In genomic region chr1:24735156-24735618, GRCh38 we compare ENCODE assay signal across 13 cellular contexts. TPM values are rescaled to one million over a fixed set of nuclear protein-coding genes. Genes with fewer than 3 reads are reported as not detected.
DNase-seq lines count a peak whose midpoint lies in the region; ATAC-seq and TF ChIP-seq lines count a peak whose summit lies in the region.
"Had no signal": no experiment of that assay in that cellular context is flagged by ENCODE, and none has a peak within 500 bp of the region (broad histone marks: within the 10 kb centered on the region; RNA-seq: fewer than 3 reads in every experiment).

No MANE protein-coding gene starts in this region.

- TF ChIP-seq EP300 in tibial nerve (IDR thresholded peaks at IDR 0.05) = no peak

- no peak for TF ChIP-seq POLR2A in tibial nerve (IDR thresholded peaks at IDR 0.05)

- no peak overlapping the region for H4K8ac ChIP-seq in mesendoderm (ENCODE audit: low read depth, low read length)

- H3K56ac ChIP-seq in mesendoderm (ENCODE audit: low read length) = peak overlapping the region; percentile 83

- H3K36me3 ChIP-seq in mesendoderm (ENCODE audit: control insufficient read depth, insufficient read depth, low read length) = no peaks in the 10 kb centered on the region
- no peaks in the 10 kb centered on the region for H3K36me3 ChIP-seq in tibial nerve

- peaks cover 2% of the 10 kb centered on the region for H3K36me3 Mint-ChIP-seq in IgD-negative memory B cell
- H3K36me3 Mint-ChIP-seq in activated CD4-positive, alpha-beta T cell treated with anti-CD3 and anti-CD28 coated beads, Interleukin-2, amount 10 ng/mL, durations not matched to agents 7 days and 5 days (ENCODE audit: low read depth) = no peaks in the 10 kb centered on the region

- H3K27ac ChIP-seq in caudate nucleus (ENCODE audit: low read depth, low read length) = peak overlapping the region; percentile 77
- H3K27ac ChIP-seq in mesendoderm (ENCODE audit: low read depth, low read length) = peak overlapping the region; percentile 8
- peak overlapping the region; percentile 34 to 82 (median 68) for H3K27ac ChIP-seq in tibial nerve

- H3K4me1 Mint-ChIP-seq in IgD-negative memory B cell = peaks cover 21 to 29% (median 22%) of the 10 kb centered on the region in 3 donors
- H3K4me1 Mint-ChIP-seq in activated CD4-positive, alpha-beta T cell treated with anti-CD3 and anti-CD28 coated beads, Interleukin-2, amount 10 ng/mL, durations not matched to agents 7 days and 5 days = peaks cover 8% of the 10 kb centered on the region
- H3K4me1 Mint-ChIP-seq: central memory CD8-positive, alpha-beta T cell had no signal

- no peaks in the 10 kb centered on the region for H3K9me3 Mint-ChIP-seq in IgD-negative memory B cell
- H3K9me3 Mint-ChIP-seq in activated CD4-positive, alpha-beta T cell treated with anti-CD3 and anti-CD28 coated beads, Interleukin-2, amount 10 ng/mL, durations not matched to agents 7 days and 5 days = no peaks in the 10 kb centered on the region
- H3K9me3 Mint-ChIP-seq: activated T-cell treated with anti-CD3 and anti-CD28 coated beads, Interleukin-2, amount 50 U/mL, for 24 hours; central memory CD8-positive, alpha-beta T cell; stimulated activated naive CD8-positive, alpha-beta T cell treated with anti-CD3 and anti-CD28 coated beads, Interleukin-15, Interleukin-2, amounts not matched to agents 100 ng/mL and 50 ng/mL, for 24 hours had no signal

- WGBS in mesendoderm (ENCODE audit: extremely low coverage, insufficient coverage, low lambda C conversion rate) = no CpG with 5 or more reads among the region's 8 CpGs
- 52 to 62% methylated on average over 8 of the region's 8 CpGs for WGBS in tibial nerve, 2 donors

- no peaks in the 10 kb centered on the region for H3K79me1 ChIP-seq in mesendoderm (ENCODE audit: low read length)

- H3K4ac ChIP-seq in mesendoderm (ENCODE audit: low read depth, low read length) = peak overlapping the region; percentile 89

- no peak for DNase-seq in caudate nucleus (lab: John Stamatoyannopoulos, UW)
- peak; percentile 38 for DNase-seq in mesendoderm
- no peak for DNase-seq in tibial nerve (ENCODE audit: low spot score in 2 of 2)
- DNase-seq in activated CD4-positive, alpha-beta T cell treated with anti-CD3 and anti-CD28 coated beads, Interleukin-2, amount 10 ng/mL, durations not matched to agents 7 days and 5 days = no peak
- no peak for DNase-seq in stimulated activated CD4-positive, alpha-beta T cell treated with anti-CD3 and anti-CD28 coated beads, Interleukin-15, amount 100 ng/mL, for 24 hours
- no peak for DNase-seq in NCI-H1105 treated with DMSO at 0.1 percent for 48 hours (lab: John Stamatoyannopoulos, UW)
- DNase-seq: activated T-cell treated with anti-CD3 and anti-CD28 coated beads, Interleukin-2, amount 50 U/mL, for 24 hours; foreskin melanocyte; NCI-H1930 had no signal

- H3K9me3 ChIP-seq in tibial nerve = no peaks in the 10 kb centered on the region

- peak overlapping the region in 1 of 4 donors; percentile 9 for H3K4me3 Mint-ChIP-seq in IgD-negative memory B cell
- no peak overlapping the region for H3K4me3 Mint-ChIP-seq in activated CD4-positive, alpha-beta T cell treated with anti-CD3 and anti-CD28 coated beads, Interleukin-2, amount 10 ng/mL, durations not matched to agents 7 days and 5 days
- H3K4me3 Mint-ChIP-seq: activated T-cell treated with anti-CD3 and anti-CD28 coated beads, Interleukin-2, amount 50 U/mL, for 24 hours; central memory CD8-positive, alpha-beta T cell; stimulated activated naive CD8-positive, alpha-beta T cell treated with anti-CD3 and anti-CD28 coated beads, Interleukin-15, Interleukin-2, amounts not matched to agents 100 ng/mL and 50 ng/mL, for 24 hours had no signal

- H2BK15ac ChIP-seq in mesendoderm (replicated peaks; ENCODE audit: low read depth) = no peak overlapping the region

- peak overlapping the region in 2 of 3 donors; percentile 27 to 31 for H3K27ac Mint-ChIP-seq in IgD-negative memory B cell
- no peak overlapping the region for H3K27ac Mint-ChIP-seq in activated CD4-positive, alpha-beta T cell treated with anti-CD3 and anti-CD28 coated beads, Interleukin-2, amount 10 ng/mL, durations not matched to agents 7 days and 5 days
- H3K27ac Mint-ChIP-seq: activated T-cell treated with anti-CD3 and anti-CD28 coated beads, Interleukin-2, amount 50 U/mL, for 24 hours; stimulated activated naive CD8-positive, alpha-beta T cell treated with anti-CD3 and anti-CD28 coated beads, Interleukin-15, Interleukin-2, amounts not matched to agents 100 ng/mL and 50 ng/mL, for 24 hours had no signal

- no peak overlapping the region for H2AK5ac ChIP-seq in mesendoderm (ENCODE audit: low read length)

- no peak for ATAC-seq in GM18519 (IDR thresholded peaks at IDR 0.05; ENCODE audit: low FRiP score, unreplicated experiment)

- H3K4me1 ChIP-seq in mesendoderm (ENCODE audit: control insufficient read depth, low read depth, low read length) (peaks cover 13% of the 10 kb centered on the region), tibial nerve (peaks cover 0 to 31% (median 22%) of the 10 kb centered on the region in 4 donors)

- H3K4me2 ChIP-seq in mesendoderm (ENCODE audit: low read length) = no peak overlapping the region

- H3K9ac ChIP-seq in mesendoderm (ENCODE audit: low read length) = peak overlapping the region; percentile 26

- H3K18ac ChIP-seq in mesendoderm (ENCODE audit: low read length) = peak overlapping the region; percentile 33

- H3K27me3 Mint-ChIP-seq in IgD-negative memory B cell = no peaks in the 10 kb centered on the region
- no peaks in the 10 kb centered on the region for H3K27me3 Mint-ChIP-seq in activated CD4-positive, alpha-beta T cell treated with anti-CD3 and anti-CD28 coated beads, Interleukin-2, amount 10 ng/mL, durations not matched to agents 7 days and 5 days
- H3K27me3 Mint-ChIP-seq: activated T-cell treated with anti-CD3 and anti-CD28 coated beads, Interleukin-2, amount 50 U/mL, for 24 hours; central memory CD8-positive, alpha-beta T cell; stimulated activated naive CD8-positive, alpha-beta T cell treated with anti-CD3 and anti-CD28 coated beads, Interleukin-15, Interleukin-2, amounts not matched to agents 100 ng/mL and 50 ng/mL, for 24 hours had no signal

- TF ChIP-seq CTCF in tibial nerve (IDR thresholded peaks at IDR 0.05) = no peak

- H3K27me3 ChIP-seq in mesendoderm (ENCODE audit: insufficient read depth, low read length, poor library complexity) = no peaks in the 10 kb centered on the region
- no peaks in the 10 kb centered on the region for H3K27me3 ChIP-seq in tibial nerve

- H3K23ac ChIP-seq in mesendoderm (ENCODE audit: low read length) = no peak overlapping the region

- H4K5ac ChIP-seq in mesendoderm (ENCODE audit: low read length) = peak overlapping the region; percentile 2

- H3K79me2 ChIP-seq in mesendoderm (ENCODE audit: control insufficient read depth, insufficient read depth, low read length) = no peaks in the 10 kb centered on the region

- H2BK120ac ChIP-seq in mesendoderm (ENCODE audit: low read depth, low read length) = peak overlapping the region; percentile 34

- H2BK5ac ChIP-seq in mesendoderm (ENCODE audit: low read length) = peak overlapping the region; percentile 89

- POLR2A ChIA-PET in activated CD4-positive, alpha-beta T cell treated with anti-CD3 and anti-CD28 coated beads, Interleukin-2, amount 10 ng/mL, durations not matched to agents 7 days and 5 days (lab: Charles Lee) = no interaction called here

- no peak overlapping the region for H3K4me3 ChIP-seq in mesendoderm (ENCODE audit: low read length)
- H3K4me3 ChIP-seq in tibial nerve = no peak overlapping the region

- CTCF ChIA-PET in activated CD4-positive, alpha-beta T cell treated with anti-CD3 and anti-CD28 coated beads, Interleukin-2, amount 10 ng/mL, durations not matched to agents 7 days and 5 days (lab: Charles Lee) = no interaction called here

RNA-seq across cellular contexts. Expression of gene CLIC4, which starts 10.1 kb away (rescaled TPM):
- polyA plus RNA-seq in IgD-negative memory B cell = 49.6 TPM
- 150 TPM for polyA plus RNA-seq in mesendoderm (2013, experiment 1 of 2)
- polyA plus RNA-seq in mesendoderm (2013, experiment 2 of 2) = 151 TPM
- total RNA-seq in tibial nerve = 100 to 1,000 TPM; 399 to 688 (median 564) TPM
- 10 to 100 TPM; 14.2 to 15.5 TPM for total RNA-seq in activated CD4-positive, alpha-beta T cell treated with anti-CD3 and anti-CD28 coated beads, Interleukin-2, amount 10 ng/mL, durations not matched to agents 7 days and 5 days

Comparison
In these comparisons a context has a peak if more than half of its experiments do, and no peak if none do; other contexts are left out.
1. H3K27ac ChIP-seq: peak in every context shown above with its lines; median percentile 77 in caudate nucleus; 68 in tibial nerve; 8 in mesendoderm.
2. RNA of gene CLIC4, which starts 10.1 kb away (total RNA-seq): 399 to 688 TPM in tibial nerve; 14.2 to 15.5 TPM in activated CD4-positive, alpha-beta T cell treated with anti-CD3 and anti-CD28 coated beads, Interleukin-2, amount 10 ng/mL, durations not matched to agents 7 days and 5 days; every median in the first group is over 10 times any median in the second.